Comparison of ENCODE assay signal across 16 cellular contexts in the genomic region with DNA sequence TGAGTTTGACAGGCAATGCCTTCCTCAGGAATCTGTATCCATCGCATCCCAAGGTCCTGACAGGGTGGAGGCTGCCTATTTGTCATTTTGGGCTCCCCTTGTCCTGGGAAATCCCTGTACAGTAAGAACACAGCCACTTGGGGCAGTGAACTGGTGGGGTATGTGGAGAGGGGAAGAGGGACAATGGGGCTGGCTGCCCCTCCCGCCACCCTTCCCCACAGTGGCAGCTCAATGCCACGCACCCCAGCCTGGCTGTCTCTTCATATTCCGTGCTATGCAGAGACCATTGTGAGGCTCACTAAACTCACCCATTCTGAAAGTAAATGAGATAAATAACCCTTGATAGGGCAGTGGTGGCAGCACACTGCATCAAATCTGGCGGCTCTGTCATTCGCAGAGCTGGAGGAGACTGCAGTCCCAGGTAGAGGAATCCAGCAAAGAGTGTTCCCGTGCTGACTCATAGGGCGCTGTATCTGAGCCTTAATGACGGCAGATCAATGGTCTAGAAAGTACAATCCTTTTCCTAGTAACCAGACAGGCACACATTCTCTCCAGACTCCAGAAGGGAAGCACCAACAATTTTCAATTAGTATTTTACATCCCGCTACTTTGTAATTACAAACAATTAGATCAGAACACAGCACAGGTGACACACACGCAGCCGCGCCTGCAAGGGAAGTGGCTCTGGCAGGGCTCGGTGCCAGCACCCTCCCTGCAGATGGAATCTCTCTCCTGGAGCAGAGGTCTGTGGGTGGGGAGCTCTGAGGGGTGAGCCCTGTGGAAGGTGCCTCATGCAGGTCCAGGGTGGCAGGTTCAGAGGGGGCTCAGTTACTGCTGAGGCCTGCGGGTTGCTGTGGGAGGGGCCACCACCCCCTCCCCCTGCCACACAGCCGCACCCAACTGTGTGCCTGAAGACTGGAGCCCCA.
A peak's percentile ranks its signal among the peaks of the same experiment; 100 is the strongest.
DNase-seq lines count a peak whose midpoint lies in the region; ATAC-seq and TF ChIP-seq lines count a peak whose summit lies in the region.
"Had no signal": no experiment of that assay in that cellular context is flagged by ENCODE, and none has a peak within 500 bp of the region (broad histone marks: within the 10 kb centered on the region; RNA-seq: fewer than 3 reads in every experiment).

No MANE protein-coding gene starts in this region.

- no peak for ATAC-seq in Right ventricle myocardium superior (ENCODE audit: poor library complexity)
- peak; percentile 63 for ATAC-seq in left colon
- ATAC-seq: gastroesophageal sphincter, sciatic nerve had no signal

- 38 to 39% methylated on average over 15 to 16 of the region's 16 CpGs for WGBS in GM23248 (ENCODE audit: low coverage in 1 of 2, low lambda C conversion rate in 2 of 2, missing lambda C conversion rate in 2 of 2), 2 experiments

- no peaks in the 10 kb centered on the region for H3F3A ChIP-seq in GM23248 (ENCODE audit: insufficient read depth)

- no peaks in the 10 kb centered on the region for H3K9me3 Mint-ChIP-seq in activated naive CD8-positive, alpha-beta T cell treated with anti-CD3 and anti-CD28 coated beads for 36 hours
- H3K9me3 Mint-ChIP-seq: memory B cell, neural crest cell had no signal

- in situ Hi-C loops in GM23248 (cut with MboI) (no loop called here), KBM-7 (cut with MboI; ENCODE audit: low pct_unique_long_range_greater_than_20kb, low sequenced_read_pairs) (no loop called here)

- H3K79me2 ChIP-seq in GM23248 (ENCODE audit: insufficient read depth): no peaks in the 10 kb centered on the region

- H3K9me3 ChIP-seq in right atrium auricular region (no peaks in the 10 kb centered on the region), GM23248 (ENCODE audit: low read depth) (no peaks in the 10 kb centered on the region)
- H3K9me3 ChIP-seq: gastroesophageal sphincter had no signal

- DNase-seq in right atrium auricular region (ENCODE audit: low spot score) (peak; percentile 36), Right ventricle myocardium superior (no peak), NCI-H345 (lab: John Stamatoyannopoulos, UW) (peak; percentile 43), left colon (peak in 1 of 2 donors; percentile 34), globus pallidus (ENCODE audit: low spot score) (no peak), GM23248 (no peak), KBM-7 (no peak)
- no peak for DNase-seq in activated naive CD8-positive, alpha-beta T cell treated with anti-CD3 and anti-CD28 coated beads for 36 hours
- DNase-seq: activated CD4-positive, alpha-beta T cell treated with anti-CD3 and anti-CD28 coated beads, Interleukin-2, amount 50 U/mL, for 1 hour; SIG-M5; stimulated activated CD4-positive, alpha-beta T cell treated with anti-CD3 and anti-CD28 coated beads, Interleukin-4, amount 100 ng/mL, for 24 hours; T-helper 9 cell had no signal

- no peak overlapping the region for H3K27ac Mint-ChIP-seq in activated naive CD8-positive, alpha-beta T cell treated with anti-CD3 and anti-CD28 coated beads for 36 hours
- H3K27ac Mint-ChIP-seq: memory B cell had no signal

- H2AFZ ChIP-seq in GM23248: no peak overlapping the region

- H3K36me3 ChIP-seq in right atrium auricular region (no peaks in the 10 kb centered on the region), GM23248 (ENCODE audit: low read depth) (no peaks in the 10 kb centered on the region)
- H3K36me3 ChIP-seq: gastroesophageal sphincter had no signal

- H3K4me3 ChIP-seq in right atrium auricular region (no peak overlapping the region), GM23248 (no peak overlapping the region)
- H3K4me3 ChIP-seq: gastroesophageal sphincter had no signal

- H3K27ac ChIP-seq in right atrium auricular region (no peak overlapping the region), GM23248 (no peak overlapping the region)
- H3K27ac ChIP-seq: gastroesophageal sphincter had no signal

- H3K9ac ChIP-seq in GM23248: no peak overlapping the region

- H3K4me3 Mint-ChIP-seq in activated naive CD8-positive, alpha-beta T cell treated with anti-CD3 and anti-CD28 coated beads for 36 hours: no peak overlapping the region
- H3K4me3 Mint-ChIP-seq: memory B cell, neural crest cell had no signal

- no peaks in the 10 kb centered on the region for H4K20me1 ChIP-seq in GM23248 (ENCODE audit: insufficient read depth)

- H3K9me2 ChIP-seq in GM23248 (ENCODE audit: insufficient read depth): no peaks in the 10 kb centered on the region

- no peak overlapping the region for H3K4me2 ChIP-seq in GM23248 (ENCODE audit: unreplicated experiment)

- peaks cover 9% of the 10 kb centered on the region for H3K4me1 Mint-ChIP-seq in activated naive CD8-positive, alpha-beta T cell treated with anti-CD3 and anti-CD28 coated beads for 36 hours

- H3K36me3 Mint-ChIP-seq in activated naive CD8-positive, alpha-beta T cell treated with anti-CD3 and anti-CD28 coated beads for 36 hours: no peaks in the 10 kb centered on the region
- H3K36me3 Mint-ChIP-seq: memory B cell had no signal

- H3K27me3 ChIP-seq in right atrium auricular region (no peaks in the 10 kb centered on the region), GM23248 (replicated peaks; ENCODE audit: insufficient read depth) (no peaks in the 10 kb centered on the region)

- intact Hi-C loops in Right ventricle myocardium superior (cut with DNase I) (no loop called here), left colon (cut with DNase I, micrococcal nuclease) (no loop called here)

- H3K4me1 ChIP-seq in right atrium auricular region: peaks cover 0 to 12% of the 10 kb centered on the region in 2 donors
- H3K4me1 ChIP-seq in GM23248 (ENCODE audit: insufficient read depth): no peaks in the 10 kb centered on the region

- H3K27me3 Mint-ChIP-seq in activated naive CD8-positive, alpha-beta T cell treated with anti-CD3 and anti-CD28 coated beads for 36 hours: peaks cover 15% of the 10 kb centered on the region

- no peak for TF ChIP-seq CTCF in right atrium auricular region (IDR thresholded peaks at IDR 0.05)

Comparison
In these comparisons a context has a peak if more than half of its experiments do, and no peak if none do; other contexts are left out.
1. DNase-seq: peak in right atrium auricular region (single experiment) and NCI-H345 (single experiment); none in Right ventricle myocardium superior (single experiment), globus pallidus (single experiment), activated naive CD8-positive, alpha-beta T cell treated with anti-CD3 and anti-CD28 coated beads for 36 hours (single experiment), GM23248 (single experiment) and KBM-7 (single experiment).